In genomic region chr2:241288489-241288888, GRCh38 we compare ENCODE assay signal across 18 cellular contexts. TPM values are rescaled to one million over a fixed set of nuclear protein-coding genes. Genes with fewer than 3 reads are reported as not detected.
DNase-seq lines count a peak whose midpoint lies in the region; ATAC-seq and TF ChIP-seq lines count a peak whose summit lies in the region.
"Had no signal": no experiment of that assay in that cellular context is flagged by ENCODE, and none has a peak within 500 bp of the region (broad histone marks: within the 10 kb centered on the region; RNA-seq: fewer than 3 reads in every experiment).

No MANE protein-coding gene starts in this region.

- no peaks in the 10 kb centered on the region for H3K9me3 ChIP-seq in T-helper 17 cell (ENCODE audit: control insufficient read depth, low read length, poor library complexity, severe bottlenecking)
- no peaks in the 10 kb centered on the region for H3K9me3 ChIP-seq in esophagus muscularis mucosa

- no peak overlapping the region for H3K4me3 ChIP-seq in esophagus muscularis mucosa

- peaks cover 29% of the 10 kb centered on the region for H3K36me3 Mint-ChIP-seq in activated naive CD8-positive, alpha-beta T cell treated with anti-CD3 and anti-CD28 coated beads, Interleukin-2, amount 50 U/mL, for 24 hours (ENCODE audit: low read depth)
- H3K36me3 Mint-ChIP-seq in activated naive CD8-positive, alpha-beta T cell treated with anti-CD3 and anti-CD28 coated beads for 36 hours: peaks cover 19% of the 10 kb centered on the region
- H3K36me3 Mint-ChIP-seq in T-helper 17 cell (ENCODE audit: low read depth) (no peaks in the 10 kb centered on the region), type B pancreatic cell (peaks cover 9% of the 10 kb centered on the region)

- H3K27ac Mint-ChIP-seq in activated naive CD8-positive, alpha-beta T cell treated with anti-CD3 and anti-CD28 coated beads, Interleukin-2, amount 50 U/mL, for 24 hours: no peak overlapping the region
- no peak overlapping the region for H3K27ac Mint-ChIP-seq in activated naive CD8-positive, alpha-beta T cell treated with anti-CD3 and anti-CD28 coated beads for 36 hours
- H3K27ac Mint-ChIP-seq in T-helper 17 cell: peak overlapping the region; percentile 89
- H3K27ac Mint-ChIP-seq in type B pancreatic cell: peak overlapping the region; percentile 2
- H3K27ac Mint-ChIP-seq: IgD-negative memory B cell had no signal

- no peak overlapping the region for H3K27ac ChIP-seq in esophagus muscularis mucosa (replicated peaks in 1 of 4)

- WGBS in esophagus muscularis mucosa: 77% methylated on average over 3 of the region's 3 CpGs

- intact Hi-C loops in esophagus muscularis mucosa (cut with DNase I): no loop called here

- peak; percentile 15 for ATAC-seq in activated naive CD8-positive, alpha-beta T cell treated with anti-CD3 and anti-CD28 coated beads, Interleukin-2, amount 50 U/mL, for 24 hours
- ATAC-seq in T-helper 17 cell: no peak
- ATAC-seq: HCT116, Panc1 had no signal

- H3K27me3 Mint-ChIP-seq in activated naive CD8-positive, alpha-beta T cell treated with anti-CD3 and anti-CD28 coated beads, Interleukin-2, amount 50 U/mL, for 24 hours: no peaks in the 10 kb centered on the region
- H3K27me3 Mint-ChIP-seq in activated naive CD8-positive, alpha-beta T cell treated with anti-CD3 and anti-CD28 coated beads for 36 hours: no peaks in the 10 kb centered on the region
- H3K27me3 Mint-ChIP-seq in T-helper 17 cell (no peaks in the 10 kb centered on the region), type B pancreatic cell (no peaks in the 10 kb centered on the region)
- H3K27me3 Mint-ChIP-seq: CD4-positive, CD25-positive, alpha-beta regulatory T cell; IgD-negative memory B cell had no signal

- no peaks in the 10 kb centered on the region for H3K27me3 ChIP-seq in esophagus muscularis mucosa

- H3K4me3 Mint-ChIP-seq in activated naive CD8-positive, alpha-beta T cell treated with anti-CD3 and anti-CD28 coated beads, Interleukin-2, amount 50 U/mL, for 24 hours: no peak overlapping the region
- H3K4me3 Mint-ChIP-seq in activated naive CD8-positive, alpha-beta T cell treated with anti-CD3 and anti-CD28 coated beads for 36 hours: no peak overlapping the region
- H3K4me3 Mint-ChIP-seq in T-helper 17 cell (no peak overlapping the region), type B pancreatic cell (no peak overlapping the region)
- H3K4me3 Mint-ChIP-seq: CD4-positive, CD25-positive, alpha-beta regulatory T cell; IgD-negative memory B cell had no signal

- H3K4me1 ChIP-seq in esophagus muscularis mucosa: peaks cover 14 to 32% (median 18%) of the 10 kb centered on the region in 4 donors

- H3K9me3 Mint-ChIP-seq in activated naive CD8-positive, alpha-beta T cell treated with anti-CD3 and anti-CD28 coated beads, Interleukin-2, amount 50 U/mL, for 24 hours: no peaks in the 10 kb centered on the region
- no peaks in the 10 kb centered on the region for H3K9me3 Mint-ChIP-seq in activated naive CD8-positive, alpha-beta T cell treated with anti-CD3 and anti-CD28 coated beads for 36 hours
- no peaks in the 10 kb centered on the region for H3K9me3 Mint-ChIP-seq in type B pancreatic cell
- H3K9me3 Mint-ChIP-seq: IgD-negative memory B cell had no signal

- TF ChIP-seq CTCF in esophagus muscularis mucosa (IDR thresholded peaks at IDR 0.05) (no peak), type B pancreatic cell (conservative IDR thresholded peaks at IDR 0.05) (no peak)

- DNase-seq in activated naive CD8-positive, alpha-beta T cell treated with anti-CD3 and anti-CD28 coated beads, Interleukin-2, amount 50 U/mL, for 24 hours: no peak
- no peak for DNase-seq in activated naive CD8-positive, alpha-beta T cell treated with anti-CD3 and anti-CD28 coated beads for 36 hours
- DNase-seq in T-helper 17 cell (no peak), esophagus muscularis mucosa (ENCODE audit: extremely low spot score) (peak; percentile 53), type B pancreatic cell (ENCODE audit: extremely low spot score, unreplicated experiment) (no peak), SKM-1 (lab: John Stamatoyannopoulos, UW; ENCODE audit: unreplicated experiment) (no peak), NCI-H146 (lab: John Stamatoyannopoulos, UW) (no peak), NCI-H2196 treated with DMSO at 0.1 percent for 48 hours (lab: John Stamatoyannopoulos, UW; ENCODE audit: unreplicated experiment) (no peak)
- DNase-seq: AML-193; CD4-positive, CD25-positive, alpha-beta regulatory T cell; DMS79 treated with DMSO at 0.1 percent for 48 hours; NCI-H1048; NCI-H446 treated with DMSO at 0.1 percent for 48 hours; NCI-H82; SHP77 treated with DMSO at 0.1 percent for 48 hours had no signal

- TF ChIP-seq EP300 in esophagus muscularis mucosa (IDR thresholded peaks at IDR 0.05): no peak

- no peak for TF ChIP-seq POLR2A in esophagus muscularis mucosa (IDR thresholded peaks at IDR 0.05; ENCODE audit: low read depth)

- H3K4me1 Mint-ChIP-seq in activated naive CD8-positive, alpha-beta T cell treated with anti-CD3 and anti-CD28 coated beads, Interleukin-2, amount 50 U/mL, for 24 hours: peaks cover 38% of the 10 kb centered on the region
- H3K4me1 Mint-ChIP-seq in activated naive CD8-positive, alpha-beta T cell treated with anti-CD3 and anti-CD28 coated beads for 36 hours: peaks cover 42% of the 10 kb centered on the region
- peaks cover 52% of the 10 kb centered on the region for H3K4me1 Mint-ChIP-seq in T-helper 17 cell
- peaks cover 25% of the 10 kb centered on the region for H3K4me1 Mint-ChIP-seq in type B pancreatic cell (ENCODE audit: unreplicated experiment)

- peaks cover 0 to 3% (median 0%) of the 10 kb centered on the region in 4 donors for H3K36me3 ChIP-seq in esophagus muscularis mucosa

RNA-seq across cellular contexts. Expression of gene HDLBP, which starts 27.0 kb away (rescaled TPM):
- 100 to 1,000 TPM; 272 to 286 TPM for total RNA-seq in activated naive CD8-positive, alpha-beta T cell treated with anti-CD3 and anti-CD28 coated beads for 36 hours
- total RNA-seq in T-helper 17 cell: 100 to 1,000 TPM; 136 to 175 TPM
- 100 to 1,000 TPM; 263 to 479 (median 304) TPM for total RNA-seq in esophagus muscularis mucosa
- 466 and 659 TPM in 2 replicates for total RNA-seq in type B pancreatic cell (ENCODE audit: low replicate concordance)

RNA-seq across cellular contexts. Expression of gene SEPTIN2, which starts 27.2 kb away (rescaled TPM):
- 100 to 1,000 TPM; 263 to 265 TPM for total RNA-seq in activated naive CD8-positive, alpha-beta T cell treated with anti-CD3 and anti-CD28 coated beads for 36 hours
- total RNA-seq in T-helper 17 cell (100 to 1,000 TPM; 190 to 216 TPM), esophagus muscularis mucosa (100 to 1,000 TPM; 272 to 335 (median 284) TPM), type B pancreatic cell (ENCODE audit: low replicate concordance) (333 and 425 TPM in 2 replicates)

Comparison
In these comparisons a context has a peak if more than half of its experiments do, and no peak if none do; other contexts are left out.
1. H3K27ac Mint-ChIP-seq: peak in T-helper 17 cell (single experiment) and type B pancreatic cell (single experiment); none in activated naive CD8-positive, alpha-beta T cell treated with anti-CD3 and anti-CD28 coated beads, Interleukin-2, amount 50 U/mL, for 24 hours (single experiment) and activated naive CD8-positive, alpha-beta T cell treated with anti-CD3 and anti-CD28 coated beads for 36 hours (single experiment).